In genomic region chr3:70851066-70851465, GRCh38 we compare ENCODE assay signal across 2 cellular contexts.
TF ChIP-seq lines count a peak whose summit lies in the region.

No MANE protein-coding gene starts in this region.

TF ChIP-seq in SK-N-SH, 30 proteins besides CTCF, POLR2A, EP300 and RAD21:
- TF ChIP-seq REST (IDR thresholded peaks at IDR 0.05; ENCODE audit: low read depth, low read length) (no peak), EZH2phosphoT487 (IDR thresholded peaks at IDR 0.05; ENCODE audit: borderline replicate concordance, low read depth) (no peak), RXRA (IDR thresholded peaks at IDR 0.05; ENCODE audit: borderline replicate concordance, low read depth) (no peak), YY1 (IDR thresholded peaks at IDR 0.05; ENCODE audit: low read depth) (no peak), NFIC (IDR thresholded peaks at IDR 0.05; ENCODE audit: borderline replicate concordance) (no peak), JUND (IDR thresholded peaks at IDR 0.05) (no peak), TCF12 (IDR thresholded peaks at IDR 0.05) (no peak), FOXM1 (IDR thresholded peaks at IDR 0.05; ENCODE audit: low read depth) (no peak), SIN3A (IDR thresholded peaks at IDR 0.05; ENCODE audit: borderline replicate concordance, low read depth, low read length) (no peak), IRF3 (IDR thresholded peaks at IDR 0.05; ENCODE audit: low read depth, low read length) (no peak), USF1 (IDR thresholded peaks at IDR 0.05; ENCODE audit: borderline replicate concordance, low read depth) (no peak), RCOR1 (IDR thresholded peaks at IDR 0.05; ENCODE audit: low read length) (no peak), TAF1 (IDR thresholded peaks at IDR 0.05; ENCODE audit: borderline replicate concordance, low read depth, low read length) (no peak), GABPA (IDR thresholded peaks at IDR 0.05; ENCODE audit: low read depth) (no peak), FOSL2 (IDR thresholded peaks at IDR 0.05; ENCODE audit: borderline replicate concordance, low read depth) (no peak), MEF2A (IDR thresholded peaks at IDR 0.05; ENCODE audit: borderline replicate concordance, low read depth) (no peak), ZBTB33 (IDR thresholded peaks at IDR 0.05; ENCODE audit: borderline replicate concordance, low read depth) (no peak)
TF ChIP-seq in SK-N-SH: peak in this region for 0.

TF ChIP-seq in SK-N-SH treated with all-trans-retinoic acid at 6 μM for 48 hours, 23 proteins besides CTCF, POLR2A, EP300 and RAD21 (continued from another document):
- TF ChIP-seq CREB5 (CRISPR knock-in tag; IDR thresholded peaks at IDR 0.05; ENCODE audit: low read depth) (no peak), GLIS3 (CRISPR knock-in tag; IDR thresholded peaks at IDR 0.05) (no peak), POU6F1 (CRISPR knock-in tag; IDR thresholded peaks at IDR 0.05; ENCODE audit: borderline replicate concordance, low read depth) (no peak), CSDC2 (CRISPR knock-in tag; IDR thresholded peaks at IDR 0.05) (no peak), CSRNP3 (CRISPR knock-in tag; IDR thresholded peaks at IDR 0.05) (no peak), ZFP3 (CRISPR knock-in tag; IDR thresholded peaks at IDR 0.05) (no peak), ISL1 (CRISPR knock-in tag; IDR thresholded peaks at IDR 0.05) (no peak), RARB (CRISPR knock-in tag; IDR thresholded peaks at IDR 0.05) (no peak), OSR1 (CRISPR knock-in tag; IDR thresholded peaks at IDR 0.05) (no peak), SNAI2 (CRISPR knock-in tag; IDR thresholded peaks at IDR 0.05) (no peak), TSHZ2 (CRISPR knock-in tag; IDR thresholded peaks at IDR 0.05) (no peak), ZNF8 (CRISPR knock-in tag; IDR thresholded peaks at IDR 0.05) (no peak), ZNF565 (CRISPR knock-in tag; conservative IDR thresholded peaks at IDR 0.05; ENCODE audit: low read depth) (no peak), ARNTL (CRISPR knock-in tag; IDR thresholded peaks at IDR 0.05; ENCODE audit: borderline replicate concordance, low read depth) (no peak), BACH2 (CRISPR knock-in tag; IDR thresholded peaks at IDR 0.05; ENCODE audit: borderline replicate concordance) (no peak)
